8 cellular contexts compared by ENCODE assay signal in genomic region chr5:138492552-138493045, GRCh38. TPM values are rescaled to one million over a fixed set of nuclear protein-coding genes. Genes with fewer than 3 reads are reported as not detected.
A peak's percentile ranks its signal among the peaks of the same experiment; 100 is the strongest.
DNase-seq lines count a peak whose midpoint lies in the region; ATAC-seq and TF ChIP-seq lines count a peak whose summit lies in the region.

No MANE protein-coding gene starts in this region.

- H3K9me3 ChIP-seq in Karpas-422 (ENCODE audit: low read length) = no peaks in the 10 kb centered on the region

- no peaks in the 10 kb centered on the region for H3K9me3 Mint-ChIP-seq in dendritic cell treated with granulocyte-macrophage colony-stimulating factor and Interleukin-4, amounts not matched to agents 40 ng/mL and 50 ng/mL, for 4 days
- no peaks in the 10 kb centered on the region for H3K9me3 Mint-ChIP-seq in natural killer cell treated with Interleukin-12 subunit alpha and Interleukin-12 subunit beta and Interleukin-15 and Interleukin-18, amount 100 ng/mL, for 72 hours

- no peak overlapping the region for H3K27ac ChIP-seq in Karpas-422 (ENCODE audit: low read length)

- peak overlapping the region; percentile 90 for H3K4me3 Mint-ChIP-seq in dendritic cell treated with granulocyte-macrophage colony-stimulating factor and Interleukin-4, amounts not matched to agents 40 ng/mL and 50 ng/mL, for 4 days
- peak overlapping the region; percentile 97 for H3K4me3 Mint-ChIP-seq in natural killer cell treated with Interleukin-12 subunit alpha and Interleukin-12 subunit beta and Interleukin-15 and Interleukin-18, amount 100 ng/mL, for 72 hours

- H3K27me3 ChIP-seq in Karpas-422 (ENCODE audit: low read length) = no peaks in the 10 kb centered on the region

- H3K27me3 Mint-ChIP-seq in dendritic cell treated with granulocyte-macrophage colony-stimulating factor and Interleukin-4, amounts not matched to agents 40 ng/mL and 50 ng/mL, for 4 days = peaks cover 49% of the 10 kb centered on the region
- H3K27me3 Mint-ChIP-seq in natural killer cell treated with Interleukin-12 subunit alpha and Interleukin-12 subunit beta and Interleukin-15 and Interleukin-18, amount 100 ng/mL, for 72 hours = peaks cover 13 to 15% of the 10 kb centered on the region in 2 donors

- peak overlapping the region; percentile 67 for H3K4me3 ChIP-seq in AG09309 (ENCODE audit: control insufficient read depth, low read depth, low read length)
- H3K4me3 ChIP-seq in Karpas-422 (ENCODE audit: low read length) = peak overlapping the region; percentile 72

- DNase-seq in AG09309 (ENCODE audit: low read depth) (no peak), Karpas-422 (no peak), NCI-H146 treated with DMSO at 0.1 percent for 48 hours (lab: John Stamatoyannopoulos, UW; ENCODE audit: unreplicated experiment) (no peak), NCI-H2171 treated with DMSO at 0.1 percent for 48 hours (lab: John Stamatoyannopoulos, UW) (no peak)
- DNase-seq in natural killer cell treated with Interleukin-12 subunit alpha and Interleukin-12 subunit beta and Interleukin-15 and Interleukin-18, amount 100 ng/mL, for 72 hours (ENCODE audit: low spot score) = no peak

- no peaks in the 10 kb centered on the region for H4K20me1 ChIP-seq in Karpas-422 (ENCODE audit: insufficient read depth, low read depth, low read length)

- H2AFZ ChIP-seq in Karpas-422 (ENCODE audit: low read length) = peak overlapping the region; percentile 86; the same call in 1 of the 2 replicates

- peak overlapping the region; percentile 76 for H3K9ac ChIP-seq in Karpas-422 (ENCODE audit: low read length)

- no peaks in the 10 kb centered on the region for H3K9me2 ChIP-seq in Karpas-422 (replicated peaks; ENCODE audit: insufficient read depth, low read length)

- H3K36me3 Mint-ChIP-seq in dendritic cell treated with granulocyte-macrophage colony-stimulating factor and Interleukin-4, amounts not matched to agents 40 ng/mL and 50 ng/mL, for 4 days (ENCODE audit: low read depth) = no peaks in the 10 kb centered on the region
- no peaks in the 10 kb centered on the region for H3K36me3 Mint-ChIP-seq in natural killer cell treated with Interleukin-12 subunit alpha and Interleukin-12 subunit beta and Interleukin-15 and Interleukin-18, amount 100 ng/mL, for 72 hours

- H3K27ac Mint-ChIP-seq in dendritic cell treated with granulocyte-macrophage colony-stimulating factor and Interleukin-4, amounts not matched to agents 40 ng/mL and 50 ng/mL, for 4 days = peak overlapping the region; percentile 54
- peak overlapping the region; percentile 45 to 55 for H3K27ac Mint-ChIP-seq in natural killer cell treated with Interleukin-12 subunit alpha and Interleukin-12 subunit beta and Interleukin-15 and Interleukin-18, amount 100 ng/mL, for 72 hours

- H3K4me1 ChIP-seq in Karpas-422 (ENCODE audit: low read length) = peaks cover 17% of the 10 kb centered on the region

- no peaks in the 10 kb centered on the region for H3K79me2 ChIP-seq in Karpas-422 (ENCODE audit: low read length)

- peaks cover 38% of the 10 kb centered on the region for H3K4me1 Mint-ChIP-seq in dendritic cell treated with granulocyte-macrophage colony-stimulating factor and Interleukin-4, amounts not matched to agents 40 ng/mL and 50 ng/mL, for 4 days (ENCODE audit: low read depth)
- peaks cover 5 to 8% of the 10 kb centered on the region in 2 donors for H3K4me1 Mint-ChIP-seq in natural killer cell treated with Interleukin-12 subunit alpha and Interleukin-12 subunit beta and Interleukin-15 and Interleukin-18, amount 100 ng/mL, for 72 hours (ENCODE audit: low read depth in 2 of 2)

- no peaks in the 10 kb centered on the region for H3K36me3 ChIP-seq in Karpas-422 (ENCODE audit: insufficient read depth, low read length)

- ATAC-seq in natural killer cell treated with Interleukin-12 subunit alpha and Interleukin-12 subunit beta and Interleukin-15 and Interleukin-18, amount 100 ng/mL, for 72 hours = no peak
- ATAC-seq in HG03457 (IDR thresholded peaks at IDR 0.05; ENCODE audit: unreplicated experiment) = no peak
- no peak for ATAC-seq in HG03378 (IDR thresholded peaks at IDR 0.05; ENCODE audit: unreplicated experiment)

- intact Hi-C loops in dendritic cell treated with granulocyte-macrophage colony-stimulating factor and Interleukin-4, amounts not matched to agents 40 ng/mL and 50 ng/mL, for 4 days (cut with micrococcal nuclease) = loop anchor here (1.0 kb wide), 1 partner anchor 27 kb away; the partner anchor contains the start of gene EGR1

- peak overlapping the region; percentile 98 for H3K4me2 ChIP-seq in Karpas-422 (ENCODE audit: low read depth, low read length, poor library complexity, severe bottlenecking)

- TF ChIP-seq CTCF in AG09309 (IDR thresholded peaks at IDR 0.05; ENCODE audit: control insufficient read depth, insufficient read depth, low read depth, low read length, missing control alignments) = no peak

RNA-seq across cellular contexts. Expression of gene EGR1, which starts 27.3 kb away (rescaled TPM):
- total RNA-seq in Karpas-422 (2014; rRNA removed; shearing (Covaris generic); ENCODE audit: low replicate concordance) = 0.61 and 1.7 TPM in 2 replicates
- 10 to 100 TPM in 1 of 2 donors, 1 to 10 TPM in 1; 8.5 to 11.2 TPM for total RNA-seq in natural killer cell treated with Interleukin-12 subunit alpha and Interleukin-12 subunit beta and Interleukin-15 and Interleukin-18, amount 100 ng/mL, for 72 hours

RNA-seq across cellular contexts. Expression of gene ETF1, which starts 50.4 kb away (rescaled TPM):
- total RNA-seq in Karpas-422 (2014; rRNA removed; shearing (Covaris generic); ENCODE audit: low replicate concordance) = 52.1 and 100 TPM in 2 replicates
- total RNA-seq in natural killer cell treated with Interleukin-12 subunit alpha and Interleukin-12 subunit beta and Interleukin-15 and Interleukin-18, amount 100 ng/mL, for 72 hours = 100 to 1,000 TPM; 150 to 167 TPM

RNA-seq across cellular contexts. Expression of gene REEP2, which starts 53.7 kb away (rescaled TPM):
- 1.8 and 3.1 TPM in 2 replicates for total RNA-seq in Karpas-422 (2014; rRNA removed; shearing (Covaris generic); ENCODE audit: low replicate concordance)
- under 1 TPM in 1 of 2 donors, not detected in 1; 0.75 TPM for total RNA-seq in natural killer cell treated with Interleukin-12 subunit alpha and Interleukin-12 subunit beta and Interleukin-15 and Interleukin-18, amount 100 ng/mL, for 72 hours
